ENCODE assay signal across 21 cellular contexts in genomic region chr20:41268402-41268801, GRCh38. TPM values are rescaled to one million over a fixed set of nuclear protein-coding genes. Genes with fewer than 3 reads are reported as not detected.
A peak's percentile ranks its signal among the peaks of the same experiment; 100 is the strongest.
DNase-seq lines count a peak whose midpoint lies in the region; ATAC-seq and TF ChIP-seq lines count a peak whose summit lies in the region.
"Had no signal": no experiment of that assay in that cellular context is flagged by ENCODE, and none has a peak within 500 bp of the region (broad histone marks: within the 10 kb centered on the region; RNA-seq: fewer than 3 reads in every experiment).

No MANE protein-coding gene starts in this region.

- ATAC-seq in left lung (no peak), GM21717 (IDR thresholded peaks at IDR 0.05; ENCODE audit: unreplicated experiment) (no peak), left colon (no peak)
- ATAC-seq: Right ventricle myocardium inferior had no signal

- peaks cover 0 to 13% of the 10 kb centered on the region in 2 donors for H3K36me3 ChIP-seq in left lung
- H3K36me3 ChIP-seq: BE2C had no signal

- peak; percentile 4 for DNase-seq in NCI-H1048 (lab: John Stamatoyannopoulos, UW)
- peak; percentile 65 for DNase-seq in NCI-H526 treated with DMSO at 0.1 percent for 48 hours (lab: John Stamatoyannopoulos, UW)
- DNase-seq in epithelial cell of esophagus (ENCODE audit: low read depth), result peak; percentile 57
- DNase-seq in left lung, result no peak
- DNase-seq in left colon, result no peak
- DNase-seq: BE2C; DMS53; GF-D8; IMR-90; MV-4-11; NCI-H1417 treated with DMSO at 0.1 percent for 48 hours; NCI-H1930; NCI-H2171; NCI-H345; NCI-H69; NK-92 treated with Interleukin-12 subunit alpha and Interleukin-12 subunit beta, amount 100 ng/mL, for 24 hours; Peyer's patch; SW 1271 had no signal

- no peak overlapping the region for H3K4me3 ChIP-seq in epithelial cell of esophagus (ENCODE audit: low read length)
- no peak overlapping the region for H3K4me3 ChIP-seq in left lung
- H3K4me3 ChIP-seq: Peyer's patch had no signal

- H3K27ac ChIP-seq in 22Rv1 (peak overlapping the region; percentile 60), left lung (no peak overlapping the region)
- H3K27ac ChIP-seq: Peyer's patch had no signal

- no peaks in the 10 kb centered on the region for H3K27me3 ChIP-seq in left lung
- H3K27me3 ChIP-seq: BE2C, Peyer's patch had no signal

- no peak for TF ChIP-seq CTCF in 22Rv1 (IDR thresholded peaks at IDR 0.05)
- TF ChIP-seq CTCF in epithelial cell of esophagus (IDR thresholded peaks at IDR 0.05; ENCODE audit: insufficient read depth, low read depth, low read length, missing control alignments), result no peak
- TF ChIP-seq CTCF in left lung (IDR thresholded peaks at IDR 0.05), result no peak

- intact Hi-C loops in left lung (cut with DNase I), result no loop called here
- intact Hi-C loops in left colon (cut with DNase I, micrococcal nuclease), result no loop called here

- no peaks in the 10 kb centered on the region for H3K9me3 ChIP-seq in left lung
- H3K9me3 ChIP-seq: BE2C, Peyer's patch had no signal

- H3K4me1 ChIP-seq in left lung, result no peaks in the 10 kb centered on the region
- H3K4me1 ChIP-seq: BE2C, Peyer's patch had no signal

RNA-seq across cellular contexts. Expression of gene ZHX3, which starts 49.1 kb away (rescaled TPM):
- total RNA-seq in left lung (10 to 100 TPM; 45.9 to 47.9 TPM), left colon (10 to 100 TPM; 31.7 to 35.3 TPM)

Comparison
In these comparisons a context has a peak if more than half of its experiments do, and no peak if none do; other contexts are left out.
1. DNase-seq: peak in NCI-H1048 (single experiment), NCI-H526 treated with DMSO at 0.1 percent for 48 hours (single experiment) and epithelial cell of esophagus (single experiment); none in left lung (0 of 2) and left colon (0 of 2).